Comparison of ENCODE assay signal across 30 cellular contexts in the genomic region with DNA sequence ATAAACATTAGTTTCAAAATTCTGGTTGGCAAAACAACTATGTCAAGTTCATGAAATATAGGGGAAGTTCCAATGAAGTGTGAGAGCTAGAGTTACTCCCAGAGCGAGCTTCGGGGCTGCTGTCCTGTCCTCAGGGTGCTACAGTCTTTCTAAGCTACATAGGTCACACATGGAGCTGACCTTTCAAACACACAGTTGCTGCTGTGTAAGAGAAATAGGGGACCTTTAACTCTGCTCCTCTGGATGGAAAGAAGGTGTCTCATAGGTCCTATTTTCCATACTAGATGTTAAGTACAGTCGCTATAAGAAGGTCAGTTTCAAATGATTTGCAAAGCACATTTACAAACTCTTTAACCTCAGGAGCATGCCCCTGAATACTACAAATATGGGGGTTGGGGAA. TPM values are rescaled to one million over a fixed set of nuclear protein-coding genes. Genes with fewer than 3 reads are reported as not detected.
"Had no signal": no experiment of that assay in that cellular context is flagged by ENCODE, and none has a peak within 500 bp of the region (broad histone marks: within the 10 kb centered on the region; RNA-seq: fewer than 3 reads in every experiment).

No MANE protein-coding gene starts in this region.

- H3K4me1 Mint-ChIP-seq: stimulated activated effector memory CD8-positive, alpha-beta T cell treated with anti-CD3 and anti-CD28 coated beads, Interleukin-12 subunit alpha, Interleukin-12 subunit beta, amount 100 ng/mL, for 72 hours; stimulated activated memory B cell treated with anti-CD40 and anti-IgM and Interleukin-4, amounts not matched to agents 10 μg/mL and 1 μg/mL and 100 μg/mL, for 72 hours; stimulated activated naive B cell treated with anti-CD40 and anti-IgM and Interleukin-4, amounts not matched to agents 10 μg/mL and 1 μg/mL and 100 μg/mL, for 72 hours had no signal

- H3K9me3 ChIP-seq: stomach, suprapubic skin, testis, thoracic aorta, thyroid gland, tibial artery, tibial nerve, transverse colon, upper lobe of left lung, upper lobe of right lung, uterus, vagina had no signal

- H3K27ac ChIP-seq: stomach, suprapubic skin, testis, thoracic aorta, thyroid gland, tibial artery, tibial nerve, transverse colon, upper lobe of left lung, upper lobe of right lung, uterus, vagina had no signal

- H3K27ac Mint-ChIP-seq: stimulated activated effector memory CD8-positive, alpha-beta T cell treated with anti-CD3 and anti-CD28 coated beads, Interleukin-12 subunit alpha, Interleukin-12 subunit beta, amount 100 ng/mL, for 72 hours; stimulated activated memory B cell treated with anti-CD40 and anti-IgM and Interleukin-4, amounts not matched to agents 10 μg/mL and 1 μg/mL and 100 μg/mL, for 72 hours; stimulated activated naive B cell treated with anti-CD40 and anti-IgM and Interleukin-4, amounts not matched to agents 10 μg/mL and 1 μg/mL and 100 μg/mL, for 72 hours; stimulated activated naive CD8-positive, alpha-beta T cell treated with anti-CD3 and anti-CD28 coated beads, Interleukin-15, Interleukin-2, amounts not matched to agents 100 ng/mL and 50 ng/mL, for 24 hours; type B pancreatic cell had no signal

- DNase-seq: stimulated activated CD4-positive, alpha-beta T cell treated with anti-CD3 and anti-CD28 coated beads, Interleukin-2, amount 100 ng/mL, for 24 hours; stimulated activated CD4-positive, alpha-beta T cell treated with anti-CD3 and anti-CD28 coated beads, Interleukin-2, amount 100 ng/mL, for 48 hours; stimulated activated CD4-positive, alpha-beta T cell treated with anti-CD3 and anti-CD28 coated beads, Interleukin-4, amount 100 ng/mL, for 1 hour; stimulated activated CD4-positive, alpha-beta T cell treated with anti-CD3 and anti-CD28 coated beads, Interleukin-4, amount 100 ng/mL, for 24 hours; stimulated activated CD4-positive, alpha-beta T cell treated with anti-CD3 and anti-CD28 coated beads, Interleukin-4, amount 100 ng/mL, for 4 hours; stimulated activated CD8-positive, alpha-beta memory T cell treated with anti-CD3 and anti-CD28 coated beads, Interleukin-4, amount 100 ng/mL, for 48 hours; stimulated activated naive B cell treated with anti-CD40 and anti-IgM and Interleukin-4, amounts not matched to agents 10 μg/mL and 1 μg/mL and 100 μg/mL, for 72 hours; stimulated activated naive CD4-positive, alpha-beta T cell treated with Interleukin-2 at 50 U/mL for 16 hours; stomach; substantia nigra; testis; thyroid gland; tibial artery; transverse colon; trophoblast cell; upper lobe of left lung; upper lobe of right lung; uterus had no signal

- ATAC-seq: stimulated activated effector memory CD8-positive, alpha-beta T cell treated with anti-CD3 and anti-CD28 coated beads, Interleukin-12 subunit alpha, Interleukin-12 subunit beta, amount 100 ng/mL, for 72 hours; stimulated activated memory B cell treated with anti-CD40 and anti-IgM and Interleukin-4, amounts not matched to agents 10 μg/mL and 1 μg/mL and 100 μg/mL, for 72 hours; stimulated activated naive B cell treated with anti-CD40 and anti-IgM and Interleukin-4, amounts not matched to agents 10 μg/mL and 1 μg/mL and 100 μg/mL, for 72 hours; upper lobe of right lung had no signal

- H3K4me3 ChIP-seq: stomach, suprapubic skin, testis, thoracic aorta, thyroid gland, tibial artery, tibial nerve, transverse colon, upper lobe of left lung, upper lobe of right lung, uterus, vagina had no signal

- H3K4me3 Mint-ChIP-seq: stimulated activated effector memory CD8-positive, alpha-beta T cell treated with anti-CD3 and anti-CD28 coated beads, Interleukin-12 subunit alpha, Interleukin-12 subunit beta, amount 100 ng/mL, for 72 hours; stimulated activated memory B cell treated with anti-CD40 and anti-IgM and Interleukin-4, amounts not matched to agents 10 μg/mL and 1 μg/mL and 100 μg/mL, for 72 hours; stimulated activated naive B cell treated with anti-CD40 and anti-IgM and Interleukin-4, amounts not matched to agents 10 μg/mL and 1 μg/mL and 100 μg/mL, for 72 hours; stimulated activated naive CD8-positive, alpha-beta T cell treated with anti-CD3 and anti-CD28 coated beads, Interleukin-15, Interleukin-2, amounts not matched to agents 100 ng/mL and 50 ng/mL, for 24 hours; type B pancreatic cell had no signal

- H3K27me3 Mint-ChIP-seq: stimulated activated memory B cell treated with anti-CD40 and anti-IgM and Interleukin-4, amounts not matched to agents 10 μg/mL and 1 μg/mL and 100 μg/mL, for 72 hours had no signal

- H3K9me3 Mint-ChIP-seq: type B pancreatic cell had no signal

- FAIRE-seq: urothelium cell line had no signal

- H3K36me3 Mint-ChIP-seq: stimulated activated effector memory CD8-positive, alpha-beta T cell treated with anti-CD3 and anti-CD28 coated beads, Interleukin-12 subunit alpha, Interleukin-12 subunit beta, amount 100 ng/mL, for 72 hours; stimulated activated memory B cell treated with anti-CD40 and anti-IgM and Interleukin-4, amounts not matched to agents 10 μg/mL and 1 μg/mL and 100 μg/mL, for 72 hours; type B pancreatic cell had no signal

- H3K36me3 ChIP-seq: stomach, suprapubic skin, thoracic aorta, thyroid gland, tibial artery, tibial nerve, transverse colon, upper lobe of left lung, upper lobe of right lung, uterus, vagina had no signal

- H3K27me3 ChIP-seq: stomach, suprapubic skin, testis, thyroid gland, tibial nerve, transverse colon, upper lobe of left lung, upper lobe of right lung, uterus, vagina had no signal

- H3K4me1 ChIP-seq: stomach, suprapubic skin, testis, thyroid gland, tibial artery, tibial nerve, transverse colon, upper lobe of left lung, upper lobe of right lung, uterus, vagina had no signal

RNA-seq across cellular contexts. Expression of a gene that starts 6.3 kb away (rescaled TPM):
- total RNA-seq: suprapubic skin, thoracic aorta, thyroid gland, tibial nerve, transverse colon, upper lobe of left lung, upper lobe of right lung, ureter, vagina had no signal
- polyA plus RNA-seq: stomach, urinary bladder had no signal

RNA-seq across cellular contexts. Expression of a gene that starts 38.4 kb away (rescaled TPM):
- total RNA-seq: stomach, subcutaneous adipose tissue, tibial nerve, transverse colon, ureter, vagina had no signal
